Comparison of ENCODE assay signal across 9 cellular contexts in genomic region chr3:122258757-122259371, GRCh38.
A peak's percentile ranks its signal among the peaks of the same experiment; 100 is the strongest.
DNase-seq lines count a peak whose midpoint lies in the region; ATAC-seq and TF ChIP-seq lines count a peak whose summit lies in the region.
"Had no signal": no experiment of that assay in that cellular context is flagged by ENCODE, and none has a peak within 500 bp of the region (broad histone marks: within the 10 kb centered on the region; RNA-seq: fewer than 3 reads in every experiment).

No MANE protein-coding gene starts in this region.

- H3K4me1 ChIP-seq in CD4-positive, alpha-beta memory T cell (ENCODE audit: insufficient read depth, low read length), result peaks cover 5% of the 10 kb centered on the region
- H3K4me1 ChIP-seq in esophagus squamous epithelium (peaks cover 0 to 26% (median 0%) of the 10 kb centered on the region in 3 donors), transverse colon (no peaks in the 10 kb centered on the region)

- H3K9me3 Mint-ChIP-seq in CD4-positive, alpha-beta memory T cell, result no peaks in the 10 kb centered on the region
- no peaks in the 10 kb centered on the region for H3K9me3 Mint-ChIP-seq in activated CD4-positive, alpha-beta memory T cell treated with anti-CD3 and anti-CD28 coated beads for 36 hours
- H3K9me3 Mint-ChIP-seq in nephron progenitor cell, result no peaks in the 10 kb centered on the region
- H3K9me3 Mint-ChIP-seq: T-cell had no signal

- no peak overlapping the region for H3K4me3 ChIP-seq in CD4-positive, alpha-beta memory T cell (ENCODE audit: low read length in 2 of 2)
- H3K4me3 ChIP-seq in esophagus squamous epithelium (no peak overlapping the region), transverse colon (no peak overlapping the region)

- 19 to 20% methylated on average over 6 of the region's 7 CpGs for WGBS in esophagus squamous epithelium, 2 donors
- 2 to 4% methylated on average over 6 to 7 of the region's 7 CpGs for WGBS in transverse colon (ENCODE audit: low coverage in 1 of 2), 2 donors

- ATAC-seq in GM19043 (IDR thresholded peaks at IDR 0.05; ENCODE audit: low read depth, unreplicated experiment), result peak; percentile 67
- ATAC-seq in HG03196 (IDR thresholded peaks at IDR 0.05; ENCODE audit: unreplicated experiment), result peak; percentile 72
- ATAC-seq: T-cell had no signal

- peaks cover 0 to 11% (median 5%) of the 10 kb centered on the region in 4 donors for H3K4me1 Mint-ChIP-seq in CD4-positive, alpha-beta memory T cell
- peaks cover 19% of the 10 kb centered on the region for H3K4me1 Mint-ChIP-seq in activated CD4-positive, alpha-beta memory T cell treated with anti-CD3 and anti-CD28 coated beads for 36 hours (ENCODE audit: low read depth)
- H3K4me1 Mint-ChIP-seq in nephron progenitor cell, result no peaks in the 10 kb centered on the region

- H3K27ac Mint-ChIP-seq in CD4-positive, alpha-beta memory T cell, result no peak overlapping the region
- peak overlapping the region; percentile 45 for H3K27ac Mint-ChIP-seq in activated CD4-positive, alpha-beta memory T cell treated with anti-CD3 and anti-CD28 coated beads for 36 hours
- H3K27ac Mint-ChIP-seq in nephron progenitor cell, result no peak overlapping the region
- H3K27ac Mint-ChIP-seq: T-cell had no signal

- no peaks in the 10 kb centered on the region for H3K36me3 Mint-ChIP-seq in CD4-positive, alpha-beta memory T cell
- no peaks in the 10 kb centered on the region for H3K36me3 Mint-ChIP-seq in activated CD4-positive, alpha-beta memory T cell treated with anti-CD3 and anti-CD28 coated beads for 36 hours
- no peaks in the 10 kb centered on the region for H3K36me3 Mint-ChIP-seq in nephron progenitor cell (ENCODE audit: low read depth)
- H3K36me3 Mint-ChIP-seq: T-cell had no signal

- TF ChIP-seq POLR2A in esophagus squamous epithelium (IDR thresholded peaks at IDR 0.05) (no peak), transverse colon (IDR thresholded peaks at IDR 0.05) (no peak)

- CTCF ChIA-PET in CD4-positive, alpha-beta memory T cell (lab: Charles Lee; ENCODE audit: partially characterized antibody), result interaction anchor here (0.7 to 3.5 kb wide), 8 partner anchors 8 to 1303 kb away, joined by 3 to 11 read pairs (median 5); no protein-coding TSS in a partner anchor
- CTCF ChIA-PET in activated CD4-positive, alpha-beta memory T cell treated with anti-CD3 and anti-CD28 coated beads for 36 hours (lab: Charles Lee), result interaction anchor here (0.6 to 6.1 kb wide), 14 partner anchors 13 to 1691 kb away, joined by 3 to 85 read pairs (median 4); partner anchors contain the start of gene POLQ

- in situ Hi-C loops in transverse colon (cut with MboI; ENCODE audit: low pct_ligation_motif_present in 1 of 4, low pct_unique_long_range_greater_than_20kb in 1 of 4, low sequenced_read_pairs in 3 of 4), result loop anchor here in 3 of 4 donors (10.0 to 25.0 kb wide), 5 partner anchors 147 to 722 kb away; partner anchors contain the start of genes POLQ (in 3 of the 3) and SLC15A2 (in 1 of the 3)

- H3K36me3 ChIP-seq in CD4-positive, alpha-beta memory T cell (ENCODE audit: insufficient read depth, low read length), result no peaks in the 10 kb centered on the region
- H3K36me3 ChIP-seq in esophagus squamous epithelium (no peaks in the 10 kb centered on the region), transverse colon (no peaks in the 10 kb centered on the region)

- no peaks in the 10 kb centered on the region for H3K9me3 ChIP-seq in CD4-positive, alpha-beta memory T cell (ENCODE audit: control insufficient read depth in 1 of 2, low read length in 2 of 2)
- no peaks in the 10 kb centered on the region for H3K9me3 ChIP-seq in esophagus squamous epithelium
- H3K9me3 ChIP-seq in transverse colon, result no peaks in the 10 kb centered on the region

- H3K27me3 Mint-ChIP-seq in CD4-positive, alpha-beta memory T cell, result peaks cover 0 to 5% of the 10 kb centered on the region in 2 donors
- H3K27me3 Mint-ChIP-seq in activated CD4-positive, alpha-beta memory T cell treated with anti-CD3 and anti-CD28 coated beads for 36 hours, result peaks cover 15% of the 10 kb centered on the region
- peaks cover 14% of the 10 kb centered on the region for H3K27me3 Mint-ChIP-seq in nephron progenitor cell (ENCODE audit: low read depth, poor library complexity)

- TF ChIP-seq CTCF in esophagus squamous epithelium (IDR thresholded peaks at IDR 0.05) (peak; percentile 29 to 69 (median 58)), nephron progenitor cell (IDR thresholded peaks at IDR 0.05) (peak; percentile 59), transverse colon (IDR thresholded peaks at IDR 0.05) (peak; percentile 40 to 69 (median 57))

- no peak overlapping the region for H3K27ac ChIP-seq in CD4-positive, alpha-beta memory T cell (ENCODE audit: low read depth, low read length)
- H3K27ac ChIP-seq in esophagus squamous epithelium (no peak overlapping the region), transverse colon (no peak overlapping the region)

- peak; percentile 9 to 53 (median 32) for DNase-seq in CD4-positive, alpha-beta memory T cell
- DNase-seq in NCI-H524 (lab: John Stamatoyannopoulos, UW) (peak; percentile 78 to 83), esophagus squamous epithelium (lab: John Stamatoyannopoulos, UW) (peak; percentile 11), nephron progenitor cell (peak; percentile 70), transverse colon (peak; percentile 71)
- peak; percentile 81 for DNase-seq in activated CD4-positive, alpha-beta memory T cell treated with anti-CD3 and anti-CD28 coated beads for 36 hours

- no peak for TF ChIP-seq EP300 in transverse colon (IDR thresholded peaks at IDR 0.05; ENCODE audit: low read depth)

- H3K27me3 ChIP-seq in CD4-positive, alpha-beta memory T cell (ENCODE audit: insufficient read depth, low read length), result no peaks in the 10 kb centered on the region
- H3K27me3 ChIP-seq in esophagus squamous epithelium (no peaks in the 10 kb centered on the region), transverse colon (no peaks in the 10 kb centered on the region)

- POLR2A ChIA-PET in CD4-positive, alpha-beta memory T cell (lab: Charles Lee; ENCODE audit: partially characterized antibody), result interaction anchor here (0.6 kb wide), 1 partner anchor 51 kb away, joined by 3 read pairs; no protein-coding TSS in a partner anchor
- POLR2A ChIA-PET in activated CD4-positive, alpha-beta memory T cell treated with anti-CD3 and anti-CD28 coated beads for 36 hours (lab: Charles Lee), result interaction anchor here (1.2 to 1.9 kb wide), 2 partner anchors 112 to 157 kb away, joined by 4 to 16 read pairs; no protein-coding TSS in a partner anchor

- intact Hi-C loops in CD4-positive, alpha-beta memory T cell (cut with micrococcal nuclease), result loop anchor here (1.0 kb wide), 1 partner anchor 158 kb away; no protein-coding TSS in a partner anchor
- intact Hi-C loops in activated CD4-positive, alpha-beta memory T cell treated with anti-CD3 and anti-CD28 coated beads for 36 hours (cut with micrococcal nuclease), result loop anchor here (1.0 to 5.0 kb wide), 8 partner anchors 40 to 713 kb away; partner anchors contain the start of gene HCLS1
- intact Hi-C loops in esophagus squamous epithelium (cut with DNase I) (no loop called here), transverse colon (cut with DNase I; ENCODE audit: low total_unique reads) (no loop called here)

- no peak overlapping the region for H3K4me3 Mint-ChIP-seq in CD4-positive, alpha-beta memory T cell
- no peak overlapping the region for H3K4me3 Mint-ChIP-seq in activated CD4-positive, alpha-beta memory T cell treated with anti-CD3 and anti-CD28 coated beads for 36 hours
- no peak overlapping the region for H3K4me3 Mint-ChIP-seq in nephron progenitor cell
- H3K4me3 Mint-ChIP-seq: T-cell had no signal

Comparison
In these comparisons a context has a peak if more than half of its experiments do, and no peak if none do; other contexts are left out.
1. DNase-seq: peak in every context shown above with its lines; median percentile 81 in activated CD4-positive, alpha-beta memory T cell treated with anti-CD3 and anti-CD28 coated beads for 36 hours; 80 in NCI-H524; 71 in transverse colon; 70 in nephron progenitor cell; 32 in CD4-positive, alpha-beta memory T cell; 11 in esophagus squamous epithelium.
2. intact Hi-C loops: an anchor here in CD4-positive, alpha-beta memory T cell (1.0 kb wide) and activated CD4-positive, alpha-beta memory T cell treated with anti-CD3 and anti-CD28 coated beads for 36 hours (1.0 to 5.0 kb wide); none called in esophagus squamous epithelium and transverse colon.